Comparison of ENCODE assay signal across 11 cellular contexts in genomic region chr9:134130503-134131375, GRCh38. TPM values are rescaled to one million over a fixed set of nuclear protein-coding genes. Genes with fewer than 3 reads are reported as not detected.
DNase-seq lines count a peak whose midpoint lies in the region; ATAC-seq, FAIRE-seq and TF ChIP-seq lines count a peak whose summit lies in the region.
"Had no signal": no experiment of that assay in that cellular context is flagged by ENCODE, and none has a peak within 500 bp of the region (broad histone marks: within the 10 kb centered on the region; RNA-seq: fewer than 3 reads in every experiment).

No MANE protein-coding gene starts in this region.

- peak overlapping the region; percentile 71 for H2BK15ac ChIP-seq in neuronal stem cell (ENCODE audit: low read length)

- no peak for FAIRE-seq in GM12892 (lab: Jason Lieb, UNC)
- FAIRE-seq: D721Med had no signal

- H3K9ac ChIP-seq in neuronal stem cell (ENCODE audit: low read depth, low read length, poor library complexity): no peak overlapping the region

- peak; percentile 8 for DNase-seq in CD14-positive monocyte (ENCODE audit: low spot score)
- DNase-seq in NCI-H510A (lab: John Stamatoyannopoulos, UW): peak; percentile 29
- DNase-seq in neuronal stem cell (ENCODE audit: low spot score): peak; percentile 61
- DNase-seq in HFFc6: no peak
- DNase-seq in NCI-H446 treated with DMSO at 0.1 percent for 48 hours (lab: John Stamatoyannopoulos, UW): no peak
- no peak for DNase-seq in naive thymus-derived CD4-positive, alpha-beta T cell
- DNase-seq in GM12892 (ENCODE audit: insufficient read length): no peak

- H3K4me3 Mint-ChIP-seq in CD14-positive monocyte: no peak overlapping the region
- no peak overlapping the region for H3K4me3 Mint-ChIP-seq in HFFc6
- H3K4me3 Mint-ChIP-seq in naive thymus-derived CD4-positive, alpha-beta T cell: no peak overlapping the region

- H3K27me3 Mint-ChIP-seq in CD14-positive monocyte (ENCODE audit: low read depth in 3 of 3) (peaks cover 0 to 2% (median 1%) of the 10 kb centered on the region in 3 donors), HFFc6 (ENCODE audit: insufficient read depth) (peaks cover 4% of the 10 kb centered on the region)
- no peaks in the 10 kb centered on the region for H3K27me3 Mint-ChIP-seq in naive thymus-derived CD4-positive, alpha-beta T cell

- CTCF ChIA-PET in naive thymus-derived CD4-positive, alpha-beta T cell (lab: Charles Lee): no interaction called here

- H3K4me1 ChIP-seq in gastroesophageal sphincter (peaks cover 0 to 39% (median 14%) of the 10 kb centered on the region in 3 donors), neuronal stem cell (ENCODE audit: control insufficient read depth in 2 of 2, insufficient read depth in 1 of 2, low read depth in 1 of 2, low read length in 2 of 2) (peaks cover 13 to 23% of the 10 kb centered on the region in 2 donors)
- peaks cover 4 to 6% of the 10 kb centered on the region in 2 donors for H3K4me1 ChIP-seq in naive thymus-derived CD4-positive, alpha-beta T cell (ENCODE audit: control insufficient read depth in 2 of 2, insufficient read depth in 2 of 2, low read length in 2 of 2)

- H3K9me3 ChIP-seq in gastroesophageal sphincter (no peaks in the 10 kb centered on the region), neuronal stem cell (replicated peaks in 1 of 2; ENCODE audit: control insufficient read depth in 2 of 2, insufficient read depth in 1 of 2, low read depth in 1 of 2, low read length in 2 of 2) (no peaks in the 10 kb centered on the region)
- H3K9me3 ChIP-seq in naive thymus-derived CD4-positive, alpha-beta T cell (ENCODE audit: control insufficient read depth in 2 of 3, low read length in 3 of 3): no peaks in the 10 kb centered on the region

- H3K23ac ChIP-seq in neuronal stem cell (ENCODE audit: low read depth, low read length, poor library complexity): no peak overlapping the region

- H3K27ac ChIP-seq in gastroesophageal sphincter (peak overlapping the region; percentile 27 to 85 (median 66)), neuronal stem cell (replicated peaks; ENCODE audit: low read length) (peak overlapping the region; percentile 69)
- no peak overlapping the region for H3K27ac ChIP-seq in naive thymus-derived CD4-positive, alpha-beta T cell (ENCODE audit: low read depth, low read length)

- H3K27me3 ChIP-seq in gastroesophageal sphincter (no peaks in the 10 kb centered on the region), neuronal stem cell (ENCODE audit: control insufficient read depth in 3 of 3, insufficient read depth in 3 of 3, low read depth in 1 of 3, low read length in 3 of 3) (peaks cover 0 to 3% (median 0%) of the 10 kb centered on the region in 3 experiments)
- no peaks in the 10 kb centered on the region for H3K27me3 ChIP-seq in naive thymus-derived CD4-positive, alpha-beta T cell (ENCODE audit: control insufficient read depth in 2 of 2, insufficient read depth in 2 of 2, low read length in 2 of 2)

- peak overlapping the region; percentile 33 for H2BK120ac ChIP-seq in neuronal stem cell (ENCODE audit: low read depth, low read length)

- H3K27ac Mint-ChIP-seq in CD14-positive monocyte: no peak overlapping the region
- H3K27ac Mint-ChIP-seq in HFFc6: no peak overlapping the region
- H3K27ac Mint-ChIP-seq in naive thymus-derived CD4-positive, alpha-beta T cell: no peak overlapping the region

- peak; percentile 81 for ATAC-seq in gastroesophageal sphincter
- ATAC-seq in naive thymus-derived CD4-positive, alpha-beta T cell: no peak

- no peak overlapping the region for H4K91ac ChIP-seq in neuronal stem cell (ENCODE audit: low read depth, low read length, poor library complexity)

- H3K36me3 Mint-ChIP-seq in CD14-positive monocyte (peaks cover 0 to 3% of the 10 kb centered on the region in 2 donors), HFFc6 (ENCODE audit: low read depth) (no peaks in the 10 kb centered on the region)
- no peaks in the 10 kb centered on the region for H3K36me3 Mint-ChIP-seq in naive thymus-derived CD4-positive, alpha-beta T cell

- TF ChIP-seq POLR2A in gastroesophageal sphincter (IDR thresholded peaks at IDR 0.05): no peak
- no peak for TF ChIP-seq POLR2A in GM12892 (IDR thresholded peaks at IDR 0.05; ENCODE audit: low read depth, low read length)

- 18 to 68% methylated on average over 7 to 12 of the region's 23 CpGs for WGBS in gastroesophageal sphincter (ENCODE audit: low coverage in 1 of 2), 2 donors
- WGBS in neuronal stem cell (ENCODE audit: extremely low coverage in 2 of 2, insufficient read length in 2 of 2, insufficient replicate concordance in 1 of 2), 2 donors: no CpG with 5 or more reads among the region's 23 CpGs

- intact Hi-C loops in CD14-positive monocyte (cut with micrococcal nuclease): no loop called here
- intact Hi-C loops in naive thymus-derived CD4-positive, alpha-beta T cell (cut with micrococcal nuclease): no loop called here

- H3K4me2 ChIP-seq in neuronal stem cell (ENCODE audit: insufficient read depth, low read length, poor library complexity, severe bottlenecking): peak overlapping the region; percentile 13

- no peak overlapping the region for H3K14ac ChIP-seq in neuronal stem cell (ENCODE audit: low read length)

- POLR2A ChIA-PET in naive thymus-derived CD4-positive, alpha-beta T cell (lab: Charles Lee): no interaction called here

- peaks cover 4% of the 10 kb centered on the region for H3K79me1 ChIP-seq in neuronal stem cell (ENCODE audit: low read depth, low read length)

- peak overlapping the region; percentile 64 for H2BK12ac ChIP-seq in neuronal stem cell (ENCODE audit: low read length)

- peak overlapping the region; percentile 10 for H2BK5ac ChIP-seq in neuronal stem cell (ENCODE audit: low read length)

- H3K36me3 ChIP-seq in gastroesophageal sphincter (no peaks in the 10 kb centered on the region), neuronal stem cell (replicated peaks in 1 of 2; ENCODE audit: control insufficient read depth in 2 of 2, insufficient read depth in 2 of 2, low read length in 2 of 2) (no peaks in the 10 kb centered on the region)
- H3K36me3 ChIP-seq in naive thymus-derived CD4-positive, alpha-beta T cell (ENCODE audit: control insufficient read depth in 2 of 3, insufficient read depth in 3 of 3, low read length in 3 of 3): peaks cover 0 to 7% (median 0%) of the 10 kb centered on the region in 3 experiments

- H3K4me3 ChIP-seq in gastroesophageal sphincter: peak overlapping the region in 1 of 2 donors; percentile 9
- no peak overlapping the region for H3K4me3 ChIP-seq in neuronal stem cell (ENCODE audit: low read length in 2 of 2)
- no peak overlapping the region for H3K4me3 ChIP-seq in naive thymus-derived CD4-positive, alpha-beta T cell (ENCODE audit: low read length)

- no peak for TF ChIP-seq CTCF in CD14-positive monocyte (IDR thresholded peaks at IDR 0.05)
- no peak for TF ChIP-seq CTCF in gastroesophageal sphincter (IDR thresholded peaks at IDR 0.05)
- TF ChIP-seq CTCF in HFFc6 (IDR thresholded peaks at IDR 0.05): no peak

- no peak overlapping the region for H3K18ac ChIP-seq in neuronal stem cell (ENCODE audit: low read length)

- peak overlapping the region; percentile 53 for H2AFZ ChIP-seq in neuronal stem cell (ENCODE audit: low read length)

- H3K9me3 Mint-ChIP-seq in CD14-positive monocyte (no peaks in the 10 kb centered on the region), HFFc6 (no peaks in the 10 kb centered on the region)
- H3K9me3 Mint-ChIP-seq in naive thymus-derived CD4-positive, alpha-beta T cell: no peaks in the 10 kb centered on the region

- no peak for TF ChIP-seq EP300 in gastroesophageal sphincter (IDR thresholded peaks at IDR 0.05)

- no peak overlapping the region for H3K4ac ChIP-seq in neuronal stem cell (ENCODE audit: low read length)

- no peak overlapping the region for H4K8ac ChIP-seq in neuronal stem cell (ENCODE audit: low read depth, low read length)

- peak overlapping the region; percentile 99 for H2AK5ac ChIP-seq in neuronal stem cell (ENCODE audit: low read depth, low read length)

- H3K4me1 Mint-ChIP-seq in CD14-positive monocyte: peaks cover 17% of the 10 kb centered on the region
- peaks cover 11% of the 10 kb centered on the region for H3K4me1 Mint-ChIP-seq in HFFc6 (ENCODE audit: low read depth)
- peaks cover 10 to 27% (median 18%) of the 10 kb centered on the region in 7 donors for H3K4me1 Mint-ChIP-seq in naive thymus-derived CD4-positive, alpha-beta T cell

RNA-seq across cellular contexts. Expression of gene WDR5, which starts 5.1 kb away (rescaled TPM):
- polyA plus RNA-seq in CD14-positive monocyte: 10 to 100 TPM in 1 of 2 donors, 1 to 10 TPM in 1; 8.7 to 10.2 TPM
- total RNA-seq in gastroesophageal sphincter: 10 to 100 TPM; 16.4 to 30.2 (median 24.8) TPM
- polyA plus RNA-seq in neuronal stem cell (2013, experiment 1 of 2): 31.5 TPM
- polyA plus RNA-seq in neuronal stem cell (2013, experiment 2 of 2): 31.4 TPM
- 10 to 100 TPM; 24.6 to 31.1 (median 26.8) TPM for total RNA-seq in HFFc6 (2021; fragmentation: NEBNext Ultra II Directional; extraction: Animal tissue kit (Norgen Biotek cat#: 25700))
- total RNA-seq in naive thymus-derived CD4-positive, alpha-beta T cell: 10 to 100 TPM; 16.0 to 42.3 (median 30.9) TPM
- 10 to 100 TPM; 13.8 to 17.5 TPM for polyA plus RNA-seq in naive thymus-derived CD4-positive, alpha-beta T cell
- 23.4 TPM for polyA plus RNA-seq in GM12892 (2012; ENCODE audit: missing spikeins)

RNA-seq across cellular contexts. Expression of gene RNU6ATAC, which starts 33.6 kb away (rescaled TPM):
- not detected for polyA plus RNA-seq in CD14-positive monocyte
- not detected for total RNA-seq in gastroesophageal sphincter
- polyA plus RNA-seq in neuronal stem cell (2013, experiment 1 of 2): not detected
- polyA plus RNA-seq in neuronal stem cell (2013, experiment 2 of 2): not detected
- total RNA-seq in HFFc6 (2021; fragmentation: NEBNext Ultra II Directional; extraction: Animal tissue kit (Norgen Biotek cat#: 25700)): 100 to 1,000 TPM in 4 of 6 experiments, 10 to 100 TPM in 2; 23.5 to 228 (median 130) TPM
- 10 to 100 TPM; 17.1 to 67.0 (median 31.6) TPM for total RNA-seq in naive thymus-derived CD4-positive, alpha-beta T cell
- polyA plus RNA-seq in naive thymus-derived CD4-positive, alpha-beta T cell: not detected
- polyA plus RNA-seq in GM12892 (2012; ENCODE audit: missing spikeins): not detected
- total RNA-seq: kidney epithelial cell had no signal
- polyA plus RNA-seq: adipose tissue had no signal

Comparison
In these comparisons a context has a peak if more than half of its experiments do, and no peak if none do; other contexts are left out.
1. DNase-seq: peak in CD14-positive monocyte (single experiment), NCI-H510A (single experiment) and neuronal stem cell (single experiment); none in HFFc6 (single experiment), NCI-H446 treated with DMSO at 0.1 percent for 48 hours (single experiment), naive thymus-derived CD4-positive, alpha-beta T cell (0 of 9) and GM12892 (single experiment).
2. RNA of gene RNU6ATAC, which starts 33.6 kb away (total RNA-seq): 23.5 to 228 TPM in HFFc6 and 17.1 to 67.0 TPM in naive thymus-derived CD4-positive, alpha-beta T cell; not detected in gastroesophageal sphincter; every median in the first group is over 10 times any median in the second.